ENCODE assay signal across 1 cellular context in the genomic region with DNA sequence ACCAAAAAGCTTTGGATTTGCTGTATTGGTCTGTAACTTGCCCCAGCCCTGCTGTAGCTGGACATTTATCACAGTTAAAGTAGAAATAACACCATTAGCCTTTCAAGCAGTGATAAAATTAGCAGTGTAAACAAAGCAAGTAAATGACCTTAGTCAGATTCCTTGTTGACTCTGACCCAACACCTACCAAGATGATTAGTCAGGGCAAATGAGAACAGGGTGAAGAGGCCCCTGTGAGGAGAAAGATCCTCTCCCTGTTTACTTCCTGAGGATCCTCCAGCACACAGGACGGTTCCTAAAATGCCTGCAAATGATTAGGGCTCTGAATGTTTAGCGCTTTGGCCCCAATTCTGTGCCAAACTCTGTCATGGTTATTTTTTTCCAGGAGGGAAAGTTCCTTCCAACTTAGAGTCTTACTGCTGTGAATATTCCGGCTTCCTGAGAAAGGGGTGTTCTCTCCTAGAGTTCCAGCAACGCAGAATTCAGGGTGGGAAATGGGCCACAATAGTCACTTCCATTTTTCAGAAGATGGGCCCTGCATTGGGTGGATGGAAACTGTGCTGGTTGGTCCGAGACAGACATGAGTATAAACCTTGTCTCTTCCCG.
TF ChIP-seq lines count a peak whose summit lies in the region.

No MANE protein-coding gene starts in this region.

TF ChIP-seq in IMR-90, 13 proteins besides CTCF, POLR2A, EP300 and RAD21:
- TF ChIP-seq CHD1 (IDR thresholded peaks at IDR 0.05; ENCODE audit: low read depth, low read length) (no peak), BHLHE40 (IDR thresholded peaks at IDR 0.05; ENCODE audit: low read depth, low read length) (no peak)
- TF ChIP-seq, protein P1, sequence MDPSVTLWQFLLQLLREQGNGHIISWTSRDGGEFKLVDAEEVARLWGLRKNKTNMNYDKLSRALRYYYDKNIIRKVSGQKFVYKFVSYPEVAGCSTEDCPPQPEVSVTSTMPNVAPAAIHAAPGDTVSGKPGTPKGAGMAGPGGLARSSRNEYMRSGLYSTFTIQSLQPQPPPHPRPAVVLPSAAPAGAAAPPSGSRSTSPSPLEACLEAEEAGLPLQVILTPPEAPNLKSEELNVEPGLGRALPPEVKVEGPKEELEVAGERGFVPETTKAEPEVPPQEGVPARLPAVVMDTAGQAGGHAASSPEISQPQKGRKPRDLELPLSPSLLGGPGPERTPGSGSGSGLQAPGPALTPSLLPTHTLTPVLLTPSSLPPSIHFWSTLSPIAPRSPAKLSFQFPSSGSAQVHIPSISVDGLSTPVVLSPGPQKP (IDR thresholded peaks at IDR 0.05; ENCODE audit: borderline replicate concordance, low read depth, low read length): no peak
